Comparison of ENCODE assay signal across 8 cellular contexts in the genomic region with DNA sequence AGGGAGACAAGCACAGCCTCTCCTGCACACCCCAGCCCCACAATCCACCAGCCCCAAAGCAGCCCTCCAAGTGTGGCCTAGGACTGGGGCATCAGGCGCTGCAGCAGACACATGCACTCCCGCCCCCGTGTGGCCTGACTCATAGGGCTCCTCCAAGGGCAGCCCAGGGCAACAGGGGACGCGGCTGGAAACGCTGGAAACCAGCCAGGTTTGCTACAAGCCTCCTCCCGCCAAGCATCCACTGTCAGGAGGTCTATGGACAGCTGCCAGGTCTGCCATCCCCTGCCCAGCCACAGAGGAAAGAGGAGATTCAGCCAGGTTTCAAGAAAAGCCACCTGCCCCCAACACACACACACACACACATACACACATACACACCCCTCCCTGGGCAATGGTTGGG.
A peak's percentile ranks its signal among the peaks of the same experiment; 100 is the strongest.
DNase-seq lines count a peak whose midpoint lies in the region; ATAC-seq and TF ChIP-seq lines count a peak whose summit lies in the region.

No MANE protein-coding gene starts in this region.

- TF ChIP-seq CTCF in WI38 (IDR thresholded peaks at IDR 0.05; ENCODE audit: low read depth, low read length) = peak; percentile 11; the same call in 1 of the 2 replicates

- peak; percentile 56 for DNase-seq in NCI-H2227 (lab: John Stamatoyannopoulos, UW; ENCODE audit: unreplicated experiment)
- DNase-seq in NCI-H2227 treated with DMSO at 0.1 percent for 48 hours (lab: John Stamatoyannopoulos, UW) = no peak
- DNase-seq in NCI-H1417 treated with DMSO at 0.1 percent for 48 hours (lab: John Stamatoyannopoulos, UW) = peak; percentile 30
- DNase-seq in islet precursor cell = peak; percentile 93
- no peak for DNase-seq in activated CD4-positive, CD25-positive, alpha-beta regulatory T cell treated with anti-CD3 and anti-CD28 coated beads, Interleukin-2, amount 50 U/mL, for 72 hours

- ATAC-seq in HG03175 (IDR thresholded peaks at IDR 0.05; ENCODE audit: unreplicated experiment) (no peak), HG02798 (IDR thresholded peaks at IDR 0.05; ENCODE audit: poor library complexity, unreplicated experiment) (no peak)

- no peak overlapping the region for H3K4me3 ChIP-seq in WI38 (ENCODE audit: low read depth, low read length)

Comparison
In these comparisons a context has a peak if more than half of its experiments do, and no peak if none do; other contexts are left out.
1. DNase-seq: peak in NCI-H2227 (single experiment), NCI-H1417 treated with DMSO at 0.1 percent for 48 hours (single experiment) and islet precursor cell (single experiment); none in NCI-H2227 treated with DMSO at 0.1 percent for 48 hours (single experiment) and activated CD4-positive, CD25-positive, alpha-beta regulatory T cell treated with anti-CD3 and anti-CD28 coated beads, Interleukin-2, amount 50 U/mL, for 72 hours (single experiment).